28 cellular contexts compared by ENCODE assay signal in the genomic region with DNA sequence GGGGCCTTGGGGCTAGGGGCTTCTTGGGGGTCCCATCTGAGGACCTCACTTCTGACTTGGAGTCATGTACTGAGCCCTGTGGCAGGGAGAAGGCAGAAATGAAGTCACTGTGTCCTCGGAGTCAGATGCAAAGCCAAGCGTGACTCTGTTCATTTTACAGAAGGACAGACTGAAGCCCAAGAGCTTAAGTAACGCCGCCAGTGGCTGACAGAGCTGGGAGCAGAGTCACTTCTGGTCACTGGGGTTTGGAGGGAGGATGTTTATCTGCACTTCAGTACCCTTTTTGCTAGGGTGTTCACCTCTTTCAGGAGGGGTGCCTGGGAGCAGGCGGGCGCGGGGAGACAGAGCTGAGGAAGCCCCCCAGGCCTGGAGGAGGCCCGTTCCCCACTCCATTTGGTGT. TPM values are rescaled to one million over a fixed set of nuclear protein-coding genes. Genes with fewer than 3 reads are reported as not detected.
DNase-seq lines count a peak whose midpoint lies in the region; ATAC-seq and TF ChIP-seq lines count a peak whose summit lies in the region.
"Had no signal": no experiment of that assay in that cellular context is flagged by ENCODE, and none has a peak within 500 bp of the region (broad histone marks: within the 10 kb centered on the region; RNA-seq: fewer than 3 reads in every experiment).

No MANE protein-coding gene starts in this region.

- peaks cover 100% of the 10 kb centered on the region for H3K36me3 Mint-ChIP-seq in activated T-helper 17 cell treated with anti-CD3 and anti-CD28 coated beads, Interleukin-2, amount 50 U/mL, for 72 hours (ENCODE audit: low read depth)

- POLR2A ChIA-PET in Panc1 (lab: Charles Lee): no interaction called here

- peak overlapping the region; percentile 93 for H3K4me3 Mint-ChIP-seq in activated T-helper 17 cell treated with anti-CD3 and anti-CD28 coated beads, Interleukin-2, amount 50 U/mL, for 72 hours
- H3K4me3 Mint-ChIP-seq: activated B cell treated with CpG ODN at 0.5 μM for 24 hours, HFFc6, neural crest cell had no signal

- DNase-seq in activated CD4-positive, alpha-beta T cell treated with anti-CD3 and anti-CD28 coated beads for 48 hours: peak; percentile 58
- no peak for DNase-seq in activated CD4-positive, alpha-beta T cell treated with anti-CD3 and anti-CD28 coated beads for 1 hour
- DNase-seq in Panc1 (ENCODE audit: low read depth, low spot score) (no peak), left lobe of liver (ENCODE audit: low spot score) (no peak), SIG-M5 treated with dmso at 0.1 percent for 504 hours (lab: John Stamatoyannopoulos, UW; ENCODE audit: unreplicated experiment) (no peak), NCI-H510A (lab: John Stamatoyannopoulos, UW) (no peak), HK-2 (ENCODE audit: unreplicated experiment) (no peak)
- DNase-seq: activated B cell treated with CpG ODN at 0.5 μM for 24 hours, DMS 273 treated with DMSO at 0.1 percent for 48 hours, GF-D8, HFFc6, hypothalamus, Kasumi-1, kidney, mesenchymal stem cell, NCI-H1092 treated with DMSO at 0.1 percent for 48 hours, NCI-H2081 treated with DMSO at 0.1 percent for 48 hours, NCI-H524, SHP77, small intestine, thyroid gland had no signal

- H3K4me3 ChIP-seq in Panc1 (ENCODE audit: low read depth in 2 of 2, low read length in 2 of 2): no peak overlapping the region
- H3K4me3 ChIP-seq: GM12878, thyroid gland had no signal

- no peak for TF ChIP-seq CTCF in Panc1 (IDR thresholded peaks at IDR 0.05)

- H3K36me3 ChIP-seq in Panc1 (ENCODE audit: control insufficient read depth, insufficient read depth, low read length): no peaks in the 10 kb centered on the region
- H3K36me3 ChIP-seq: thyroid gland had no signal

- ATAC-seq in Panc1 (peak; percentile 23; the same call in 1 of the 2 replicates), left lobe of liver (peak; percentile 12)
- no peak for ATAC-seq in activated T-helper 17 cell treated with anti-CD3 and anti-CD28 coated beads, Interleukin-2, amount 50 U/mL, for 72 hours (replicated peaks)
- ATAC-seq: GM12878 had no signal

- H3K27me3 ChIP-seq in Panc1 (ENCODE audit: control insufficient read depth, insufficient read depth, low read length): no peaks in the 10 kb centered on the region
- H3K27me3 ChIP-seq: thyroid gland had no signal

- H3K9me3 ChIP-seq in Panc1 (ENCODE audit: control insufficient read depth, insufficient read depth, low read depth, low read length): no peaks in the 10 kb centered on the region
- H3K9me3 ChIP-seq: thyroid gland had no signal

- intact Hi-C loops in Panc1 (cut with micrococcal nuclease; ENCODE audit: unreplicated experiment): no loop called here

- in situ Hi-C loops in Panc1 (cut with HindIII; ENCODE audit: low pct_unique_long_range_greater_than_20kb, low sequenced_read_pairs): no loop called here

- peaks cover 26% of the 10 kb centered on the region for H3K4me1 Mint-ChIP-seq in activated T-helper 17 cell treated with anti-CD3 and anti-CD28 coated beads, Interleukin-2, amount 50 U/mL, for 72 hours
- H3K4me1 Mint-ChIP-seq: neural crest cell had no signal

- no peaks in the 10 kb centered on the region for H3K4me1 ChIP-seq in Panc1 (ENCODE audit: control insufficient read depth, insufficient read depth, low read length)
- H3K4me1 ChIP-seq: thyroid gland had no signal

- H3K27ac Mint-ChIP-seq in activated T-helper 17 cell treated with anti-CD3 and anti-CD28 coated beads, Interleukin-2, amount 50 U/mL, for 72 hours: peak overlapping the region; percentile 99
- H3K27ac Mint-ChIP-seq: activated B cell treated with CpG ODN at 0.5 μM for 24 hours, HFFc6 had no signal

- no peaks in the 10 kb centered on the region for H3K9me3 Mint-ChIP-seq in activated T-helper 17 cell treated with anti-CD3 and anti-CD28 coated beads, Interleukin-2, amount 50 U/mL, for 72 hours
- H3K9me3 Mint-ChIP-seq: activated B cell treated with CpG ODN at 0.5 μM for 24 hours, HFFc6, neural crest cell had no signal

- no TSS peak for BruUV-seq in Panc1 (replicated peaks; lab: Mats Ljungman, UMichigan)

- CTCF ChIA-PET in Panc1 (lab: Charles Lee): no interaction called here

- H3K27me3 Mint-ChIP-seq in activated T-helper 17 cell treated with anti-CD3 and anti-CD28 coated beads, Interleukin-2, amount 50 U/mL, for 72 hours: no peaks in the 10 kb centered on the region
- H3K27me3 Mint-ChIP-seq: activated B cell treated with CpG ODN at 0.5 μM for 24 hours had no signal

- H3K27ac ChIP-seq in Panc1 (ENCODE audit: low read length): no peak overlapping the region
- H3K27ac ChIP-seq: thyroid gland had no signal

RNA-seq across cellular contexts. Expression of a gene that starts 10.7 kb away (rescaled TPM):
- 1.1 TPM for total RNA-seq in Panc1 (2021; ENCODE audit: unreplicated experiment)
- polyA plus RNA-seq in Panc1 (2012; ENCODE audit: insufficient read length): 0.78 TPM
- total RNA-seq in activated T-helper 17 cell treated with anti-CD3 and anti-CD28 coated beads, Interleukin-2, amount 50 U/mL, for 72 hours: 100 to 1,000 TPM; 254 to 438 TPM
- total RNA-seq in left lobe of liver: 0.83 TPM
- total RNA-seq: A172, fibroblast of villous mesenchyme, HFFc6, pulmonary artery endothelial cell had no signal
- polyA plus RNA-seq: BJ had no signal

RNA-seq across cellular contexts. Expression of a gene that starts 30.2 kb away (rescaled TPM):
- total RNA-seq in Panc1 (2021; ENCODE audit: unreplicated experiment): 8.7 TPM
- 6.4 TPM for polyA plus RNA-seq in Panc1 (2012; ENCODE audit: insufficient read length)
- total RNA-seq in activated T-helper 17 cell treated with anti-CD3 and anti-CD28 coated beads, Interleukin-2, amount 50 U/mL, for 72 hours: 1 to 10 TPM; 1.0 to 1.3 TPM
- 8.8 TPM for total RNA-seq in left lobe of liver

RNA-seq across cellular contexts. Expression of a gene that starts 57.9 kb away (rescaled TPM):
- 154 TPM for total RNA-seq in Panc1 (2021; ENCODE audit: unreplicated experiment)
- 211 TPM for polyA plus RNA-seq in Panc1 (2012; ENCODE audit: insufficient read length)
- total RNA-seq in activated T-helper 17 cell treated with anti-CD3 and anti-CD28 coated beads, Interleukin-2, amount 50 U/mL, for 72 hours: under 1 TPM in 1 of 2 donors, not detected in 1; 0.29 TPM
- total RNA-seq in left lobe of liver: 2.1 TPM

Comparison
In these comparisons a context has a peak if more than half of its experiments do, and no peak if none do; other contexts are left out.
1. RNA of a gene that starts 10.7 kb away (total RNA-seq): 254 to 438 TPM in activated T-helper 17 cell treated with anti-CD3 and anti-CD28 coated beads, Interleukin-2, amount 50 U/mL, for 72 hours; 1.1 TPM in Panc1 (single experiment) and 0.83 TPM in left lobe of liver (single experiment); every median in the first group is over 100 times any median in the second.
2. RNA of a gene that starts 57.9 kb away (total RNA-seq): 154 TPM in Panc1 (single experiment); 2.1 TPM in left lobe of liver (single experiment) and 0.29 TPM in activated T-helper 17 cell treated with anti-CD3 and anti-CD28 coated beads, Interleukin-2, amount 50 U/mL, for 72 hours; every median in the first group is over 10 times any median in the second.